11 cellular contexts compared by ENCODE assay signal in the genomic region with DNA sequence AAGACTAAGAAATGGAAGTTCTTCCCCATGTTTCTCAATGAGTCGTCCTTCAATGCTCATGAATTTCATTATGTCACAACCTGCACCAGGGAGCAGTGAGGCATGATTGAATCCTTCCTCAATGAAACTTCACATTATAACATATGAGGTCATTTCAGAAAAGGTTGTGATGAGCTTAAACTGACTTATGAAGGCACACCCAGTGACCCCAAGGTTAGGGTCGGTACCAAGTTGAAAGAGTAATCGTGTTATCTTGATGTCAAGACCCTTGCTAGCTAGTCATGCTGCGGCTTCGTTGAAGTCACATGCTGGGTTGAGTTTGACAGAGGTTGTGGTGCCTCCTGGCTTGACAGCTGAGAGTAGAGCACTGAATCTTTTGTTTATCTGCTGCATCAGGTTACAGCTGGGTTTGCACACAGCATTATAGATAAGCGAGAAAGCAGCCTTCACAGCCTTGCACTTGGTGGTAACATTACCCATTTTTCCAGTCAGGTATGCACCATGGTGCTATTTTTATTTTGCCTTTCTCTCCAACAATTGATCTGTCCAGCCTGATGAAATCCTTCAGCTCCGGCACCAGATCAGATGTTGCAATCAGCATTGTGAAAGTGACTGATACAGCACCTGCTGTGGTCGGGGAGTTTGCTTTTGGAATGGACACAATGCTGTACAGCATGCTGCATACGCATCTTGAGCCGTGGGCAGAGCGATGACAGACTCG.
DNase-seq lines count a peak whose midpoint lies in the region; ATAC-seq and TF ChIP-seq lines count a peak whose summit lies in the region.
"Had no signal": no experiment of that assay in that cellular context is flagged by ENCODE, and none has a peak within 500 bp of the region (broad histone marks: within the 10 kb centered on the region; RNA-seq: fewer than 3 reads in every experiment).

No MANE protein-coding gene starts in this region.

- no peak overlapping the region for H3K4me3 ChIP-seq in breast epithelium
- H3K4me3 ChIP-seq in epithelial cell of esophagus (ENCODE audit: low read length): no peak overlapping the region
- H3K4me3 ChIP-seq: smooth muscle cell had no signal

- no peak overlapping the region for H3K27ac Mint-ChIP-seq in MCF 10A (ENCODE audit: low read depth, unreplicated experiment)
- no peak overlapping the region for H3K27ac Mint-ChIP-seq in stimulated activated naive B cell treated with anti-CD40 and anti-IgM and Interleukin-4, amounts not matched to agents 10 μg/mL and 1 μg/mL and 100 μg/mL, for 72 hours
- H3K27ac Mint-ChIP-seq: nephron progenitor cell had no signal

- H3K36me3 Mint-ChIP-seq in MCF 10A (ENCODE audit: insufficient read depth, unreplicated experiment): peaks cover 14% of the 10 kb centered on the region
- peaks cover 33 to 34% of the 10 kb centered on the region in 2 donors for H3K36me3 Mint-ChIP-seq in stimulated activated naive B cell treated with anti-CD40 and anti-IgM and Interleukin-4, amounts not matched to agents 10 μg/mL and 1 μg/mL and 100 μg/mL, for 72 hours

- BruUV-seq in MCF 10A (replicated peaks; lab: Mats Ljungman, UMichigan): no TSS peak

- peak; percentile 41 for DNase-seq in MCF 10A (ENCODE audit: unreplicated experiment)
- DNase-seq in breast epithelium (ENCODE audit: low spot score in 2 of 2): no peak
- DNase-seq in NOMO-1 (lab: John Stamatoyannopoulos, UW; ENCODE audit: unreplicated experiment in 2 of 2): peak; percentile 12 to 59
- DNase-seq in epithelial cell of esophagus (ENCODE audit: low read depth): peak; percentile 59
- no peak for DNase-seq in stimulated activated naive B cell treated with anti-CD40 and anti-IgM and Interleukin-4, amounts not matched to agents 10 μg/mL and 1 μg/mL and 100 μg/mL, for 72 hours
- DNase-seq in COLO829 (ENCODE audit: low spot score): no peak
- DNase-seq in iPS-NIHi11 (ENCODE audit: low spot score): no peak
- DNase-seq: NCI-H1105 treated with DMSO at 0.1 percent for 48 hours, nephron progenitor cell had no signal

- H3K27ac ChIP-seq in breast epithelium: no peak overlapping the region

- no peaks in the 10 kb centered on the region for H3K9me3 ChIP-seq in breast epithelium

- TF ChIP-seq POLR2A in breast epithelium (IDR thresholded peaks at IDR 0.05): no peak

- H3K27me3 Mint-ChIP-seq in MCF 10A (ENCODE audit: insufficient read depth, unreplicated experiment): no peaks in the 10 kb centered on the region
- H3K27me3 Mint-ChIP-seq in stimulated activated naive B cell treated with anti-CD40 and anti-IgM and Interleukin-4, amounts not matched to agents 10 μg/mL and 1 μg/mL and 100 μg/mL, for 72 hours: no peaks in the 10 kb centered on the region

- no peaks in the 10 kb centered on the region for H3K4me1 Mint-ChIP-seq in MCF 10A (ENCODE audit: insufficient read depth, unreplicated experiment)
- H3K4me1 Mint-ChIP-seq in stimulated activated naive B cell treated with anti-CD40 and anti-IgM and Interleukin-4, amounts not matched to agents 10 μg/mL and 1 μg/mL and 100 μg/mL, for 72 hours: no peaks in the 10 kb centered on the region

- TF ChIP-seq CTCF in MCF 10A (IDR thresholded peaks at IDR 0.05; ENCODE audit: unreplicated experiment) (no peak), breast epithelium (IDR thresholded peaks at IDR 0.05) (no peak), epithelial cell of esophagus (IDR thresholded peaks at IDR 0.05; ENCODE audit: insufficient read depth, low read depth, low read length, missing control alignments) (no peak)

- intact Hi-C loops in MCF 10A (cut with micrococcal nuclease): no loop called here
- intact Hi-C loops in breast epithelium (cut with DNase I; ENCODE audit: low total_unique reads): loop anchor here (2.0 kb wide), 1 partner anchor 72 kb away; no protein-coding TSS in a partner anchor

- H3K36me3 ChIP-seq in breast epithelium: no peaks in the 10 kb centered on the region

- peak; percentile 68 to 74 for ATAC-seq in stimulated activated naive B cell treated with anti-CD40 and anti-IgM and Interleukin-4, amounts not matched to agents 10 μg/mL and 1 μg/mL and 100 μg/mL, for 72 hours (replicated peaks)
- no peak for ATAC-seq in HG03442 (IDR thresholded peaks at IDR 0.05; ENCODE audit: unreplicated experiment)

- H3K27me3 ChIP-seq in breast epithelium: no peaks in the 10 kb centered on the region

- CTCF ChIA-PET in MCF 10A (lab: Yijun Ruan, JAX): interaction anchor here (1.0 kb wide), 1 partner anchor 62 kb away, joined by 3 read pairs; no protein-coding TSS in a partner anchor

- POLR2A ChIA-PET in MCF 10A (lab: Yijun Ruan, JAX): interaction anchor here (0.6 to 1.1 kb wide), 2 partner anchors 12 to 207 kb away, joined by 3 read pairs; no protein-coding TSS in a partner anchor

- H3K9me3 Mint-ChIP-seq in MCF 10A (ENCODE audit: unreplicated experiment): no peaks in the 10 kb centered on the region
- H3K9me3 Mint-ChIP-seq in stimulated activated naive B cell treated with anti-CD40 and anti-IgM and Interleukin-4, amounts not matched to agents 10 μg/mL and 1 μg/mL and 100 μg/mL, for 72 hours: peaks cover 0 to 3% of the 10 kb centered on the region in 2 donors

- H3K4me1 ChIP-seq in breast epithelium: no peaks in the 10 kb centered on the region

- no peak overlapping the region for H3K4me3 Mint-ChIP-seq in MCF 10A (ENCODE audit: unreplicated experiment)
- no peak overlapping the region for H3K4me3 Mint-ChIP-seq in stimulated activated naive B cell treated with anti-CD40 and anti-IgM and Interleukin-4, amounts not matched to agents 10 μg/mL and 1 μg/mL and 100 μg/mL, for 72 hours

Comparison
In these comparisons a context has a peak if more than half of its experiments do, and no peak if none do; other contexts are left out.
1. DNase-seq: peak in MCF 10A (single experiment), NOMO-1 (2 of 2) and epithelial cell of esophagus (single experiment); none in breast epithelium (0 of 2), stimulated activated naive B cell treated with anti-CD40 and anti-IgM and Interleukin-4, amounts not matched to agents 10 μg/mL and 1 μg/mL and 100 μg/mL, for 72 hours (single experiment), COLO829 (single experiment) and iPS-NIHi11 (single experiment).